In the genomic region with DNA sequence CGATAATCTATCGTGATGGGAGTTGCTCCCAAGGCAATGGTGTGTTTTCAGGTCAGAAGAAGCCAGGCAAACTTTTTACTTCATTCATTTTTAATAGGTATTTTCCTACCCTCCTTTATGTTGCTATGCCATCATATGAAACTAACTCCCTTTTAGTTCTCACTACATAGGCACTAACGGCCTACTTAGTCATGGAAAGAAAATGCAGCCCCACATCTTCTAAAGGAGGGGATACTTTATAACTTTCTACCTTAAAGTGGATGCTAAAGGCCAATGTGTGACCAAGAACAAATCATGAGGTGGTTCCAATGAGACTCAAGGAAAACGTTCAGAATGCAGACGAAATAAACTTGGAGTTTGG, we compare ENCODE assay signal across 1 cellular context.
TF ChIP-seq lines count a peak whose summit lies in the region.

No MANE protein-coding gene starts in this region.

TF ChIP-seq in K562, 482 proteins besides CTCF, POLR2A, EP300 and RAD21:
- TF ChIP-seq FOSL1 (tag; conservative IDR thresholded peaks at IDR 0.05) (peak; percentile 40; the same call in 1 of the 2 replicates), ZNF121 (CRISPR knock-in tag; conservative IDR thresholded peaks at IDR 0.05) (no peak)
